ENCODE assay signal across 33 cellular contexts in genomic region chr7:63087575-63088190, GRCh38.
"Had no signal": no experiment of that assay in that cellular context is flagged by ENCODE, and none has a peak within 500 bp of the region (broad histone marks: within the 10 kb centered on the region; RNA-seq: fewer than 3 reads in every experiment).

No MANE protein-coding gene starts in this region.

- H3K27me3 Mint-ChIP-seq: activated B cell treated with CpG ODN at 0.5 μM for 24 hours; activated CD8-positive, alpha-beta T cell treated with anti-CD3 and anti-CD28 coated beads for 36 hours; activated naive CD4-positive, alpha-beta T cell treated with anti-CD3 and anti-CD28 coated beads, Interleukin-2, amount 10 ng/mL, durations not matched to agents 7 days and 5 days; activated naive CD8-positive, alpha-beta T cell treated with anti-CD3 and anti-CD28 coated beads, Interleukin-2, amount 10 ng/mL, durations not matched to agents 7 days and 5 days; central memory CD8-positive, alpha-beta T cell; dendritic cell treated with granulocyte-macrophage colony-stimulating factor and Interleukin-4, amounts not matched to agents 40 ng/mL and 50 ng/mL, for 4 days; T-helper 17 cell had no signal

- H3K36me3 Mint-ChIP-seq: activated naive CD8-positive, alpha-beta T cell treated with anti-CD3 and anti-CD28 coated beads, Interleukin-2, amount 10 ng/mL, durations not matched to agents 7 days and 5 days had no signal

- H3K36me3 ChIP-seq: brain microvascular endothelial cell, esophagus muscularis mucosa, gastrocnemius medialis, heart right ventricle, WERI-Rb-1 had no signal

- H3K4me1 ChIP-seq: esophagus muscularis mucosa, foreskin keratinocyte, gastrocnemius medialis, heart right ventricle had no signal

- FAIRE-seq: astrocyte, bronchial epithelial cell had no signal

- H3K4me3 ChIP-seq: coronary artery, dorsolateral prefrontal cortex, esophagus muscularis mucosa, gastrocnemius medialis, heart right ventricle had no signal

- DNase-seq: activated B cell treated with CpG ODN at 0.5 μM for 24 hours; activated CD4-positive, alpha-beta T cell treated with anti-CD3 and anti-CD28 coated beads for 48 hours; activated CD4-positive, alpha-beta T cell treated with anti-CD3 and anti-CD28 coated beads, Interleukin-2, amount 50 U/mL, for 1 hour; activated CD4-positive, alpha-beta T cell treated with anti-CD3 and anti-CD28 coated beads, Interleukin-2, amount 50 U/mL, for 48 hours; activated CD8-positive, alpha-beta memory T cell treated with anti-CD3 and anti-CD28 coated beads for 24 hours; activated CD8-positive, alpha-beta T cell treated with anti-CD3 and anti-CD28 coated beads for 36 hours; activated gamma-delta T cell; activated naive CD4-positive, alpha-beta T cell; activated naive CD4-positive, alpha-beta T cell treated with anti-CD3 and anti-CD28 coated beads, Interleukin-2, amount 10 ng/mL, durations not matched to agents 7 days and 5 days; activated naive CD8-positive, alpha-beta T cell treated with anti-CD3 and anti-CD28 coated beads, Interleukin-2, amount 10 ng/mL, durations not matched to agents 7 days and 5 days; activated T-cell treated with anti-CD3 and anti-CD28 coated beads, Interleukin-2, amount 50 U/mL, for 48 hours; amniotic stem cell; anterior cingulate cortex; brain microvascular endothelial cell; dorsolateral prefrontal cortex; effector memory CD4-positive, alpha-beta T cell; erythroblast; foreskin keratinocyte; gastrocnemius medialis; heart right ventricle; T-helper 1 cell; T-helper 17 cell; T1000; WERI-Rb-1 had no signal

- H3K4me1 Mint-ChIP-seq: activated B cell treated with CpG ODN at 0.5 μM for 24 hours; activated naive CD4-positive, alpha-beta T cell treated with anti-CD3 and anti-CD28 coated beads, Interleukin-2, amount 10 ng/mL, durations not matched to agents 7 days and 5 days; activated naive CD8-positive, alpha-beta T cell treated with anti-CD3 and anti-CD28 coated beads, Interleukin-2, amount 10 ng/mL, durations not matched to agents 7 days and 5 days; central memory CD8-positive, alpha-beta T cell; T-helper 17 cell had no signal

- H3K27ac ChIP-seq: brain microvascular endothelial cell, coronary artery, dorsolateral prefrontal cortex, esophagus muscularis mucosa, foreskin keratinocyte, gastrocnemius medialis, heart right ventricle, WERI-Rb-1 had no signal

- H3K4me3 Mint-ChIP-seq: activated B cell treated with CpG ODN at 0.5 μM for 24 hours; activated CD8-positive, alpha-beta T cell treated with anti-CD3 and anti-CD28 coated beads for 36 hours; activated naive CD4-positive, alpha-beta T cell treated with anti-CD3 and anti-CD28 coated beads, Interleukin-2, amount 10 ng/mL, durations not matched to agents 7 days and 5 days; activated naive CD8-positive, alpha-beta T cell treated with anti-CD3 and anti-CD28 coated beads, Interleukin-2, amount 10 ng/mL, durations not matched to agents 7 days and 5 days; central memory CD8-positive, alpha-beta T cell; dendritic cell treated with granulocyte-macrophage colony-stimulating factor and Interleukin-4, amounts not matched to agents 40 ng/mL and 50 ng/mL, for 4 days; T-helper 17 cell; T-helper 2 cell treated with Interferon-gamma antibody and Interleukin-4, amounts not matched to agents 5 μg/mL and 100 μg/mL, for 36 hours had no signal

- ATAC-seq: activated CD4-positive, CD25-positive, alpha-beta regulatory T cell treated with anti-CD3 and anti-CD28 coated beads, Interleukin-2, amount 50 U/mL, for 24 hours; activated CD8-positive, alpha-beta T cell treated with anti-CD3 and anti-CD28 coated beads for 36 hours; activated naive CD4-positive, alpha-beta T cell treated with anti-CD3 and anti-CD28 coated beads, Interleukin-2, amount 50 U/mL, for 72 hours; foreskin keratinocyte; gastrocnemius medialis; heart right ventricle; T-helper 17 cell had no signal

- H3K27me3 ChIP-seq: brain microvascular endothelial cell, dorsolateral prefrontal cortex, esophagus muscularis mucosa, foreskin keratinocyte, gastrocnemius medialis, heart right ventricle had no signal

- H3K27ac Mint-ChIP-seq: activated B cell treated with CpG ODN at 0.5 μM for 24 hours; activated CD8-positive, alpha-beta T cell treated with anti-CD3 and anti-CD28 coated beads for 36 hours; activated naive CD4-positive, alpha-beta T cell treated with anti-CD3 and anti-CD28 coated beads, Interleukin-2, amount 10 ng/mL, durations not matched to agents 7 days and 5 days; activated naive CD4-positive, alpha-beta T cell treated with anti-CD3 and anti-CD28 coated beads, Interleukin-2, amount 50 U/mL, for 72 hours; activated naive CD8-positive, alpha-beta T cell treated with anti-CD3 and anti-CD28 coated beads, Interleukin-2, amount 10 ng/mL, durations not matched to agents 7 days and 5 days; dendritic cell treated with granulocyte-macrophage colony-stimulating factor and Interleukin-4, amounts not matched to agents 40 ng/mL and 50 ng/mL, for 4 days; T-helper 17 cell; T-helper 2 cell treated with Interferon-gamma antibody and Interleukin-4, amounts not matched to agents 5 μg/mL and 100 μg/mL, for 36 hours had no signal
